ENCODE assay signal across 1 cellular context in genomic region chr13:98824376-98825160, GRCh38.
TF ChIP-seq lines count a peak whose summit lies in the region.

No MANE protein-coding gene starts in this region.

TF ChIP-seq in IMR-90, 13 proteins besides CTCF, POLR2A, EP300 and RAD21 (continued from another document):
- TF ChIP-seq USF2 (IDR thresholded peaks at IDR 0.05; ENCODE audit: low read depth, low read length) (no peak), CEBPB (IDR thresholded peaks at IDR 0.05; ENCODE audit: low read depth, low read length) (no peak), NFE2L2 (IDR thresholded peaks at IDR 0.05; ENCODE audit: low read depth, low read length) (no peak), MXI1 (IDR thresholded peaks at IDR 0.05; ENCODE audit: borderline replicate concordance, low read depth, low read length) (no peak), MAZ (IDR thresholded peaks at IDR 0.05; ENCODE audit: borderline replicate concordance, low read depth, low read length) (no peak), FOS (IDR thresholded peaks at IDR 0.05; ENCODE audit: low read depth, low read length) (no peak), BHLHE40 (IDR thresholded peaks at IDR 0.05; ENCODE audit: low read depth, low read length) (no peak), SMC3 (IDR thresholded peaks at IDR 0.05; ENCODE audit: low read depth, low read length) (no peak), RCOR1 (IDR thresholded peaks at IDR 0.05; ENCODE audit: insufficient replicate concordance, low read length) (no peak), ELK1 (IDR thresholded peaks at IDR 0.05; ENCODE audit: borderline replicate concordance, low read depth, low read length) (no peak), RFX5 (IDR thresholded peaks at IDR 0.05; ENCODE audit: low read depth, low read length) (no peak), CHD1 (IDR thresholded peaks at IDR 0.05; ENCODE audit: low read depth, low read length) (no peak)
